In genomic region chr22:40500465-40500786, GRCh38 we compare ENCODE assay signal across 7 cellular contexts.
A peak's percentile ranks its signal among the peaks of the same experiment; 100 is the strongest.
DNase-seq lines count a peak whose midpoint lies in the region; ATAC-seq and TF ChIP-seq lines count a peak whose summit lies in the region.
"Not testable (repeated sequence)": the region's sequence is repeated elsewhere in the genome, so short reads cannot be mapped to it uniquely, and the experiment has no call there.

No MANE protein-coding gene starts in this region.

- in situ Hi-C loops in Panc1 (cut with HindIII; ENCODE audit: low pct_unique_long_range_greater_than_20kb, low sequenced_read_pairs); brain microvascular endothelial cell (cut with HindIII; ENCODE audit: low pct_ligation_motif_present, low sequenced_read_pairs): not testable (repeated sequence)

- TF ChIP-seq CTCF in BE2C (IDR thresholded peaks at IDR 0.05; ENCODE audit: low read depth, low read length); Panc1 (IDR thresholded peaks at IDR 0.05); brain microvascular endothelial cell (IDR thresholded peaks at IDR 0.05; ENCODE audit: low read depth, low read length, missing control alignments); osteocyte (IDR thresholded peaks at IDR 0.05); uterus (IDR thresholded peaks at IDR 0.05): not testable (repeated sequence)

- H3K27ac ChIP-seq in Panc1 (ENCODE audit: low read length) (peak overlapping the region; percentile 90; the same call in 1 of the 2 replicates), SJSA1 (peak overlapping the region; percentile 97; the same call in 1 of the 2 replicates), brain microvascular endothelial cell (peak overlapping the region; percentile 94), epithelial cell of prostate (peak overlapping the region; percentile 97), uterus (peak overlapping the region; percentile 77 to 86)

- not testable (repeated sequence) for TF ChIP-seq POLR2A in uterus (IDR thresholded peaks at IDR 0.05)

- H3K36me3 ChIP-seq in BE2C; Panc1 (ENCODE audit: control insufficient read depth, insufficient read depth, low read length); SJSA1; brain microvascular endothelial cell (replicated peaks); uterus: not testable (repeated sequence)

- not testable (repeated sequence) for H3K9me3 ChIP-seq in BE2C; Panc1 (ENCODE audit: control insufficient read depth, insufficient read depth, low read depth, low read length); SJSA1 (replicated peaks); uterus

- H3K27ac Mint-ChIP-seq in osteocyte (ENCODE audit: unreplicated experiment), result peak overlapping the region; percentile 31

- H3K4me3 Mint-ChIP-seq in osteocyte (ENCODE audit: unreplicated experiment), result not testable (repeated sequence)

- intact Hi-C loops in Panc1 (cut with micrococcal nuclease; ENCODE audit: unreplicated experiment); uterus (cut with DNase I; ENCODE audit: low total_unique reads): not testable (repeated sequence)

- H3K4me1 Mint-ChIP-seq in osteocyte (ENCODE audit: unreplicated experiment), result peaks cover 42% of the 10 kb centered on the region

- CTCF ChIA-PET in Panc1 (lab: Charles Lee), result not testable (repeated sequence)

- BruUV-seq in Panc1 (replicated peaks; lab: Mats Ljungman, UMichigan), result not testable (repeated sequence)

- not testable (repeated sequence) for H3K27me3 ChIP-seq in BE2C; Panc1 (ENCODE audit: control insufficient read depth, insufficient read depth, low read length); SJSA1 (replicated peaks); brain microvascular endothelial cell (replicated peaks); uterus

- not testable (repeated sequence) for ATAC-seq in Panc1

- not testable (repeated sequence) for H3K4me1 ChIP-seq in BE2C, uterus
- peaks cover 44% of the 10 kb centered on the region for H3K4me1 ChIP-seq in Panc1 (ENCODE audit: control insufficient read depth, insufficient read depth, low read length)
- peaks cover 47% of the 10 kb centered on the region for H3K4me1 ChIP-seq in SJSA1 (replicated peaks)

- peak; percentile 14 for DNase-seq in BE2C
- not testable (repeated sequence) for DNase-seq in Panc1 (ENCODE audit: low read depth, low spot score); SJSA1 (ENCODE audit: low read depth in 1 of 2, low spot score in 2 of 2); brain microvascular endothelial cell; epithelial cell of prostate (ENCODE audit: low read depth, low spot score); osteocyte (ENCODE audit: extremely low spot score, unreplicated experiment); uterus

- H3K36me3 Mint-ChIP-seq in osteocyte (ENCODE audit: unreplicated experiment), result not testable (repeated sequence)

- POLR2A ChIA-PET in Panc1 (lab: Charles Lee), result not testable (repeated sequence)

- not testable (repeated sequence) for H3K9me3 Mint-ChIP-seq in osteocyte (ENCODE audit: unreplicated experiment)

- H3K27me3 Mint-ChIP-seq in osteocyte (ENCODE audit: unreplicated experiment), result not testable (repeated sequence)

- H3K4me3 ChIP-seq in BE2C (ENCODE audit: low read depth, low read length); Panc1 (ENCODE audit: low read depth in 2 of 2, low read length in 2 of 2); SJSA1; brain microvascular endothelial cell (ENCODE audit: low read depth, low read length); uterus: not testable (repeated sequence)
